ENCODE assay signal across 17 cellular contexts in the genomic region with DNA sequence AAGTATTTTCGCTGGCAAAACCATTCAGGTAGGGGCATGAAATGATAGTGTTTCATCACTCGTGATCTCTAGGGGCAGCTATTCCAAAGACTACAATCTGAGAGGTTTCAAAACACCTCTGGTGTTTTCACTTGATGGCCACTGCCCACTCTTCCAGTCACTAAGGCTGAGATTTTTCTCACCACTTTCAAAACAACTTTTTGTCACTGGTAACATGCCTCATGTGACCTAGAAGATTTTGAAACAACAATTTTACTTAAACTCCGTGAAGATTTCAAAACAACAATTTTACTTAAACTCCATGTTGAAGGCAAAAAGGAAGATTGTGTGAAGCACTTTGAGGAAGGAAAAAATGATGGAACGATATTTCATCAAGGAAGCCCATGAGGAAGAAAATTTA. TPM values are rescaled to one million over a fixed set of nuclear protein-coding genes. Genes with fewer than 3 reads are reported as not detected.
A peak's percentile ranks its signal among the peaks of the same experiment; 100 is the strongest.
DNase-seq lines count a peak whose midpoint lies in the region; ATAC-seq and TF ChIP-seq lines count a peak whose summit lies in the region.
"Had no signal": no experiment of that assay in that cellular context is flagged by ENCODE, and none has a peak within 500 bp of the region (broad histone marks: within the 10 kb centered on the region; RNA-seq: fewer than 3 reads in every experiment).

No MANE protein-coding gene starts in this region.

- H3K27ac Mint-ChIP-seq in activated CD4-positive, alpha-beta T cell treated with anti-CD3 and anti-CD28 coated beads, Interleukin-2, amount 10 ng/mL, durations not matched to agents 7 days and 5 days, result no peak overlapping the region
- H3K27ac Mint-ChIP-seq in CD8-positive, alpha-beta T cell, result no peak overlapping the region
- no peak overlapping the region for H3K27ac Mint-ChIP-seq in central memory CD8-positive, alpha-beta T cell (ENCODE audit: low read depth)
- H3K27ac Mint-ChIP-seq in nephron progenitor cell, result no peak overlapping the region

- no peaks in the 10 kb centered on the region for H3K36me3 Mint-ChIP-seq in activated CD4-positive, alpha-beta T cell treated with anti-CD3 and anti-CD28 coated beads, Interleukin-2, amount 10 ng/mL, durations not matched to agents 7 days and 5 days (ENCODE audit: low read depth)
- H3K36me3 Mint-ChIP-seq in CD8-positive, alpha-beta T cell, result no peaks in the 10 kb centered on the region
- peaks cover 3% of the 10 kb centered on the region for H3K36me3 Mint-ChIP-seq in central memory CD8-positive, alpha-beta T cell (ENCODE audit: insufficient read depth)
- peaks cover 6% of the 10 kb centered on the region for H3K36me3 Mint-ChIP-seq in nephron progenitor cell (ENCODE audit: low read depth)

- peaks cover 5% of the 10 kb centered on the region for H3K9me3 Mint-ChIP-seq in activated CD4-positive, alpha-beta T cell treated with anti-CD3 and anti-CD28 coated beads, Interleukin-2, amount 10 ng/mL, durations not matched to agents 7 days and 5 days
- peaks cover 6% of the 10 kb centered on the region for H3K9me3 Mint-ChIP-seq in CD8-positive, alpha-beta T cell
- H3K9me3 Mint-ChIP-seq in central memory CD8-positive, alpha-beta T cell, result peaks cover 6% of the 10 kb centered on the region
- peaks cover 22% of the 10 kb centered on the region for H3K9me3 Mint-ChIP-seq in nephron progenitor cell

- TF ChIP-seq POLR2A in esophagus muscularis mucosa (IDR thresholded peaks at IDR 0.05; ENCODE audit: low read depth), result no peak

- intact Hi-C loops in CD8-positive, alpha-beta T cell (cut with DNase I, micrococcal nuclease), result no loop called here
- intact Hi-C loops in esophagus muscularis mucosa (cut with DNase I), result no loop called here

- peaks cover 18% of the 10 kb centered on the region for H3K4me1 Mint-ChIP-seq in activated CD4-positive, alpha-beta T cell treated with anti-CD3 and anti-CD28 coated beads, Interleukin-2, amount 10 ng/mL, durations not matched to agents 7 days and 5 days
- peaks cover 5% of the 10 kb centered on the region for H3K4me1 Mint-ChIP-seq in CD8-positive, alpha-beta T cell (ENCODE audit: low read depth)
- no peaks in the 10 kb centered on the region for H3K4me1 Mint-ChIP-seq in central memory CD8-positive, alpha-beta T cell
- H3K4me1 Mint-ChIP-seq in nephron progenitor cell, result no peaks in the 10 kb centered on the region

- no peak overlapping the region for H3K27ac ChIP-seq in CD8-positive, alpha-beta T cell (ENCODE audit: low read depth, low read length)
- peak overlapping the region in 2 of 4 donors; percentile 21 to 39 for H3K27ac ChIP-seq in esophagus muscularis mucosa (replicated peaks in 1 of 4)
- H3K27ac ChIP-seq: A549 had no signal

- in situ Hi-C loops in KBM-7 (cut with MboI; ENCODE audit: low pct_unique_long_range_greater_than_20kb, low sequenced_read_pairs), result no loop called here

- no peaks in the 10 kb centered on the region for H3K36me3 ChIP-seq in CD8-positive, alpha-beta T cell (ENCODE audit: insufficient read depth, low read length)
- no peaks in the 10 kb centered on the region for H3K36me3 ChIP-seq in esophagus muscularis mucosa

- H3K27me3 ChIP-seq in CD8-positive, alpha-beta T cell (ENCODE audit: insufficient read depth, low read length), result peaks cover 6% of the 10 kb centered on the region
- H3K27me3 ChIP-seq in esophagus muscularis mucosa, result peaks cover 0 to 30% (median 0%) of the 10 kb centered on the region in 4 donors

- 92% methylated on average over 4 of the region's 4 CpGs for WGBS in esophagus muscularis mucosa

- CTCF ChIA-PET in activated CD4-positive, alpha-beta T cell treated with anti-CD3 and anti-CD28 coated beads, Interleukin-2, amount 10 ng/mL, durations not matched to agents 7 days and 5 days (lab: Charles Lee), result interaction anchor here (1.3 kb wide), 1 partner anchor 15 kb away, joined by 4 read pairs; no protein-coding TSS in a partner anchor
- CTCF ChIA-PET in CD8-positive, alpha-beta T cell (lab: Charles Lee), result no interaction called here

- no peak overlapping the region for H3K4me3 ChIP-seq in CD8-positive, alpha-beta T cell (ENCODE audit: low read depth, low read length)
- no peak overlapping the region for H3K4me3 ChIP-seq in esophagus muscularis mucosa
- H3K4me3 ChIP-seq: A549 had no signal

- H3K4me1 ChIP-seq in CD8-positive, alpha-beta T cell (ENCODE audit: insufficient read depth, low read length), result no peaks in the 10 kb centered on the region
- peaks cover 6 to 15% (median 13%) of the 10 kb centered on the region in 4 donors for H3K4me1 ChIP-seq in esophagus muscularis mucosa
- H3K4me1 ChIP-seq: A549 had no signal

- DNase-seq in activated CD4-positive, alpha-beta T cell treated with anti-CD3 and anti-CD28 coated beads, Interleukin-2, amount 10 ng/mL, durations not matched to agents 7 days and 5 days, result no peak
- no peak for DNase-seq in activated CD4-positive, alpha-beta T cell treated with anti-CD3 and anti-CD28 coated beads, Interleukin-2, amount 50 U/mL, for 1 hour
- DNase-seq in CD8-positive, alpha-beta T cell, result no peak
- no peak for DNase-seq in central memory CD8-positive, alpha-beta T cell (ENCODE audit: low spot score in 2 of 2)
- DNase-seq in nephron progenitor cell (no peak), KBM-7 (no peak), esophagus muscularis mucosa (ENCODE audit: extremely low spot score) (no peak)
- DNase-seq in stimulated activated naive CD4-positive, alpha-beta T cell treated with Interleukin-2 at 50 U/mL for 16 hours (lab: John Stamatoyannopoulos, UW), result no peak
- DNase-seq: activated CD4-positive, alpha-beta T cell treated with anti-CD3 and anti-CD28 coated beads for 1 hour; C1 segment of cervical spinal cord; DND-41; dorsolateral prefrontal cortex; NCI-H1417; NCI-H69; PC-3; T1000 had no signal

- peaks cover 34% of the 10 kb centered on the region for H3K27me3 Mint-ChIP-seq in activated CD4-positive, alpha-beta T cell treated with anti-CD3 and anti-CD28 coated beads, Interleukin-2, amount 10 ng/mL, durations not matched to agents 7 days and 5 days
- H3K27me3 Mint-ChIP-seq in CD8-positive, alpha-beta T cell (ENCODE audit: low read depth), result peaks cover 70% of the 10 kb centered on the region
- H3K27me3 Mint-ChIP-seq in central memory CD8-positive, alpha-beta T cell, result peaks cover 82% of the 10 kb centered on the region
- peaks cover 64% of the 10 kb centered on the region for H3K27me3 Mint-ChIP-seq in nephron progenitor cell (ENCODE audit: low read depth, poor library complexity)

- peak overlapping the region; percentile 17 for H3K4me3 Mint-ChIP-seq in activated CD4-positive, alpha-beta T cell treated with anti-CD3 and anti-CD28 coated beads, Interleukin-2, amount 10 ng/mL, durations not matched to agents 7 days and 5 days
- peak overlapping the region; percentile 9 for H3K4me3 Mint-ChIP-seq in CD8-positive, alpha-beta T cell
- H3K4me3 Mint-ChIP-seq in central memory CD8-positive, alpha-beta T cell, result peak overlapping the region; percentile 47
- peak overlapping the region; percentile 70 for H3K4me3 Mint-ChIP-seq in nephron progenitor cell

- no peak for ATAC-seq in CD8-positive, alpha-beta T cell
- no peak for ATAC-seq in central memory CD8-positive, alpha-beta T cell (replicated peaks; ENCODE audit: extremely low read depth, poor library complexity, severe bottlenecking)
- ATAC-seq: PC-3 had no signal

- no peak for TF ChIP-seq CTCF in CD8-positive, alpha-beta T cell (IDR thresholded peaks at IDR 0.05)
- no peak for TF ChIP-seq CTCF in nephron progenitor cell (IDR thresholded peaks at IDR 0.05)
- no peak for TF ChIP-seq CTCF in esophagus muscularis mucosa (IDR thresholded peaks at IDR 0.05)

- no peaks in the 10 kb centered on the region for H3K9me3 ChIP-seq in CD8-positive, alpha-beta T cell (ENCODE audit: low read length)
- no peaks in the 10 kb centered on the region for H3K9me3 ChIP-seq in esophagus muscularis mucosa
- H3K9me3 ChIP-seq: A549 had no signal

- no peak for TF ChIP-seq EP300 in esophagus muscularis mucosa (IDR thresholded peaks at IDR 0.05)

- POLR2A ChIA-PET in activated CD4-positive, alpha-beta T cell treated with anti-CD3 and anti-CD28 coated beads, Interleukin-2, amount 10 ng/mL, durations not matched to agents 7 days and 5 days (lab: Charles Lee), result no interaction called here
- POLR2A ChIA-PET in CD8-positive, alpha-beta T cell (lab: Charles Lee), result no interaction called here

RNA-seq across cellular contexts. Expression of gene IRAK3, which starts 1.2 kb away (rescaled TPM):
- total RNA-seq in activated CD4-positive, alpha-beta T cell treated with anti-CD3 and anti-CD28 coated beads, Interleukin-2, amount 10 ng/mL, durations not matched to agents 7 days and 5 days, result under 1 TPM; 0.77 to 0.89 TPM
- under 1 TPM in 1 of 2 experiments, not detected in 1; 0.08 TPM for total RNA-seq in CD8-positive, alpha-beta T cell
- 10 to 100 TPM; 12.2 to 21.5 (median 13.6) TPM for total RNA-seq in esophagus muscularis mucosa
- total RNA-seq: PC-3 had no signal

RNA-seq across cellular contexts. Expression of gene TMBIM4, which starts 18.0 kb away (rescaled TPM):
- total RNA-seq in activated CD4-positive, alpha-beta T cell treated with anti-CD3 and anti-CD28 coated beads, Interleukin-2, amount 10 ng/mL, durations not matched to agents 7 days and 5 days, result 10 to 100 TPM; 65.7 to 83.5 TPM
- 10 to 100 TPM; 22.4 to 22.7 TPM for total RNA-seq in CD8-positive, alpha-beta T cell
- 100 to 1,000 TPM in 3 of 4 donors, 10 to 100 TPM in 1; 92.2 to 156 (median 115) TPM for total RNA-seq in esophagus muscularis mucosa

RNA-seq across cellular contexts. Expression of gene LLPH, which starts 57.3 kb away (rescaled TPM):
- 10 to 100 TPM; 33.3 to 38.6 TPM for total RNA-seq in activated CD4-positive, alpha-beta T cell treated with anti-CD3 and anti-CD28 coated beads, Interleukin-2, amount 10 ng/mL, durations not matched to agents 7 days and 5 days
- total RNA-seq in CD8-positive, alpha-beta T cell, result 10 to 100 TPM; 29.1 to 30.9 TPM
- 10 to 100 TPM in 1 of 4 donors, 1 to 10 TPM in 3; 5.8 to 12.6 (median 7.8) TPM for total RNA-seq in esophagus muscularis mucosa

Comparison
In these comparisons a context has a peak if more than half of its experiments do, and no peak if none do; other contexts are left out.
1. H3K4me3 Mint-ChIP-seq: peak in every context shown above with its lines; median percentile 70 in nephron progenitor cell; 47 in central memory CD8-positive, alpha-beta T cell; 17 in activated CD4-positive, alpha-beta T cell treated with anti-CD3 and anti-CD28 coated beads, Interleukin-2, amount 10 ng/mL, durations not matched to agents 7 days and 5 days; 9 in CD8-positive, alpha-beta T cell.
2. RNA of gene IRAK3, which starts 1.2 kb away (total RNA-seq): 12.2 to 21.5 TPM in esophagus muscularis mucosa; 0.77 to 0.89 TPM in activated CD4-positive, alpha-beta T cell treated with anti-CD3 and anti-CD28 coated beads, Interleukin-2, amount 10 ng/mL, durations not matched to agents 7 days and 5 days and 0.08 TPM in CD8-positive, alpha-beta T cell; every median in the first group is over 4 times any median in the second.